In the genomic region with DNA sequence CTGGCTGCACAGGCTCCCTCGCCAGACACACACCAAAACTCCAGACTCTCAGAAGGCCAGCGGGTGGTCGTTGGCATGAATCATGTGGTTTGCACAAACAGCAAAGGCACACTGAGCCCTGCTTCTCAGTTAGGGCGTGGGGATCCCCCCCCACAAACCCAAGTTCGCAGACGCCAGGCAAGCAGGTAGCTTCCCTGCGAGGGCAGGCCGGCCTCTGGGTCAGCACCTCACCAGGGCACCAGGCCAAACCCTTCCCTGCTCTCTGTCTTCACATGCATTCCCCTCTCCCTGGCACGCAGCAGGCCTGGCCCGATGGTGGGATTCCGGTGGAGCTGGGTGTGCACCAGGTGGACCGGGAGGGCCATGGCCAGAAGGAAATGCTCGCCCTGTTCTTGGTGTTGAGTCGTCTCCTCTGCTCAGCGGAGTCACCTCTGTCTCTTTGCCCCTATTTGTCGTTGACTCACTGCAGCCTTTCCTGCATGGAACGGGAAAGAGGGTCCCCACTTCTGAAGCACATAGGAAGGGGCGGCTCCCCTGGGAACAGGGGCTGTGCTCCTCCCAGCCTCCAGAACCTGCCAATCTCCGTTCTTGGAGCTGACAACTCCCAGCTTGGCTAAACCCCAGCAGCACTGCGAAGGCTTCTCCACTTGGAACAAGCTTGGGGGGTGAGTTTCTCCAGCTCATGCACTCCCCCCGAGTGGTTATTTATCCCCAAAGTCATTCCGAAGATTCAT, we compare ENCODE assay signal across 27 cellular contexts. TPM values are rescaled to one million over a fixed set of nuclear protein-coding genes. Genes with fewer than 3 reads are reported as not detected.
"Had no signal": no experiment of that assay in that cellular context is flagged by ENCODE, and none has a peak within 500 bp of the region (broad histone marks: within the 10 kb centered on the region; RNA-seq: fewer than 3 reads in every experiment).

No MANE protein-coding gene starts in this region.

- H3K4me2 ChIP-seq: neural progenitor cell had no signal

- H3K27ac ChIP-seq: breast epithelium, colonic mucosa, gastrocnemius medialis, neural progenitor cell, sigmoid colon, stomach, tibial artery, upper lobe of right lung, VCaP had no signal

- H3K4me1 ChIP-seq: breast epithelium, colonic mucosa, upper lobe of right lung had no signal

- DNase-seq: activated CD4-positive, alpha-beta T cell treated with anti-CD3 and anti-CD28 coated beads for 4 hours; activated CD4-positive, alpha-beta T cell treated with anti-CD3 and anti-CD28 coated beads, Interleukin-2, amount 50 U/mL, for 4 hours; activated naive CD4-positive, alpha-beta T cell; activated naive CD8-positive, alpha-beta T cell treated with anti-CD3 and anti-CD28 coated beads, Interleukin-2, amount 10 ng/mL, durations not matched to agents 7 days and 5 days; activated T-cell treated with anti-CD3 and anti-CD28 coated beads for 4 hours; activated T-cell treated with anti-CD3 and anti-CD28 coated beads, Interleukin-2, amount 50 U/mL, for 72 hours; colonic mucosa; effector memory CD4-positive, alpha-beta T cell; gastrocnemius medialis; glutamatergic neuron; islet precursor cell; left colon; naive thymus-derived CD8-positive, alpha-beta T cell; sigmoid colon; small intestine; stimulated activated CD4-positive, alpha-beta T cell treated with anti-CD3 and anti-CD28 coated beads, Interleukin-4, amount 100 ng/mL, for 4 hours; stimulated activated CD8-positive, alpha-beta memory T cell treated with anti-CD3 and anti-CD28 coated beads, Interleukin-4, amount 100 ng/mL, for 48 hours; stimulated activated naive B cell treated with anti-CD40 and anti-IgM and Interleukin-4, amounts not matched to agents 10 μg/mL and 1 μg/mL and 100 μg/mL, for 72 hours; stomach; SW 1271; T-helper 9 cell; tibial artery; upper lobe of right lung had no signal

- ATAC-seq: activated T-cell treated with anti-CD3 and anti-CD28 coated beads, Interleukin-2, amount 50 U/mL, for 72 hours; gastrocnemius medialis; left colon; naive thymus-derived CD8-positive, alpha-beta T cell; stimulated activated naive B cell treated with anti-CD40 and anti-IgM and Interleukin-4, amounts not matched to agents 10 μg/mL and 1 μg/mL and 100 μg/mL, for 72 hours; upper lobe of right lung had no signal

- FAIRE-seq: small intestine, TTC549 had no signal

- H2AFZ ChIP-seq: neural progenitor cell had no signal

- H3K9me3 ChIP-seq: colonic mucosa, gastrocnemius medialis, sigmoid colon, tibial artery, upper lobe of right lung had no signal

- H3K9ac ChIP-seq: neural progenitor cell had no signal

- H3K4me3 ChIP-seq: breast epithelium, colonic mucosa, gastrocnemius medialis, neural progenitor cell, sigmoid colon, stomach, tibial artery, upper lobe of right lung had no signal

- H3K36me3 ChIP-seq: breast epithelium, colonic mucosa, gastrocnemius medialis, neural progenitor cell, sigmoid colon, stomach, tibial artery, upper lobe of right lung had no signal

- H3K27me3 ChIP-seq: breast epithelium, colonic mucosa, gastrocnemius medialis, neural progenitor cell, sigmoid colon, upper lobe of right lung had no signal

RNA-seq across cellular contexts. Expression of a gene that starts 51.4 kb away (rescaled TPM):
- total RNA-seq: activated naive CD8-positive, alpha-beta T cell treated with anti-CD3 and anti-CD28 coated beads, Interleukin-2, amount 10 ng/mL, durations not matched to agents 7 days and 5 days; naive thymus-derived CD8-positive, alpha-beta T cell had no signal
- polyA plus RNA-seq: naive thymus-derived CD8-positive, alpha-beta T cell had no signal
